ENCODE assay signal across 16 cellular contexts in the genomic region with DNA sequence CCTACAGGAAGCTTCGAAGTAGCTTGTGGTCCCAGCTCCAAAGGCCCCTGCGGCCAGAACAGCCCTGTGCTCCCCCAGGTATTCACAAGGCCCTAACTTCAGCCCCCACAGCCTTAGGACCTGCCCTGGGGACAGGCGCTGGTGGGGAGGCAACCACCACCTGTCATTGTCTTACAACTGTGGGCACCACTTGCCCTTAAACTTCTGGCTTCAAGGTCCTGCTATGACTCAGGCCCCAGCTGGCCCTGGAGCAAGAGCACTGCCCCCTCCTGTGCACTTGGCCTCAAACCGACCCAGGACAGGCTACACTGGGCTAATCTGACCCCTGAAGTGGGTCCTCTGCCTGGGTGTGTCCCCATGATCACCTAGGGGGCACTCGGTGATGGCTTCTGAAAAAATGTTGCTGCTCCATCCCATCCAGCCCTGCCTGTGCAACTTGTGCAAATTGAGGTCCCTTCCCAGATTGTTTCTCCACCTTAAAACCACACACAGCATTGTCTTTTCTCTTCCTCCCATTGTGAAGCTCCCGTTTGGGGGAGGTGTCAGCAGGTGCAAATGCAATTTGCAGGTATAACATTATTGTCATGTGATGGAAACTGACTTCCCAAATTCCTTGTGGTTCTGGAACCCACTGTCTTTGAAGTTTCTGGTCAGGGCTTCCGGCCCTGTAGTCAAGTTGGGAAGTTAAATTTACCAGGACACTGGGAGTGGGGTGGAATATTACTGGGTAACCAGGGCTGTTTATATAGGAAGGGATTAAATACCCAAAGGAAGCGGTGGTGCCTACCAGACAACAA. TPM values are rescaled to one million over a fixed set of nuclear protein-coding genes. Genes with fewer than 3 reads are reported as not detected.
DNase-seq lines count a peak whose midpoint lies in the region; ATAC-seq and TF ChIP-seq lines count a peak whose summit lies in the region.
"Had no signal": no experiment of that assay in that cellular context is flagged by ENCODE, and none has a peak within 500 bp of the region (broad histone marks: within the 10 kb centered on the region; RNA-seq: fewer than 3 reads in every experiment).

No MANE protein-coding gene starts in this region.

- peak overlapping the region; percentile 72 for H3K4me3 Mint-ChIP-seq in activated CD4-positive, alpha-beta T cell treated with anti-CD3 and anti-CD28 coated beads, Interleukin-2, amount 10 ng/mL, durations not matched to agents 24 days and 14 days
- no peak overlapping the region for H3K4me3 Mint-ChIP-seq in activated CD4-positive, alpha-beta T cell treated with anti-CD3 and anti-CD28 coated beads, Interleukin-2, amount 10 ng/mL, durations not matched to agents 7 days and 5 days
- H3K4me3 Mint-ChIP-seq in IgD-negative memory B cell (peak overlapping the region; percentile 54 to 89 (median 70)), chondrocyte (ENCODE audit: unreplicated experiment) (no peak overlapping the region)

- CTCF ChIA-PET in activated CD4-positive, alpha-beta T cell treated with anti-CD3 and anti-CD28 coated beads, Interleukin-2, amount 10 ng/mL, durations not matched to agents 7 days and 5 days (lab: Charles Lee) = interaction anchor here (0.5 to 1.7 kb wide), 7 partner anchors 8 to 983 kb away, joined by 3 to 4 read pairs (median 3); partner anchors contain the start of gene SPATA24

- no peaks in the 10 kb centered on the region for H3K9me3 ChIP-seq in psoas muscle
- H3K9me3 ChIP-seq: ascending aorta, ovary had no signal

- H3K36me3 Mint-ChIP-seq in activated CD4-positive, alpha-beta T cell treated with anti-CD3 and anti-CD28 coated beads, Interleukin-2, amount 10 ng/mL, durations not matched to agents 24 days and 14 days (ENCODE audit: low read depth) = peaks cover 26% of the 10 kb centered on the region
- peaks cover 15% of the 10 kb centered on the region for H3K36me3 Mint-ChIP-seq in activated CD4-positive, alpha-beta T cell treated with anti-CD3 and anti-CD28 coated beads, Interleukin-2, amount 10 ng/mL, durations not matched to agents 7 days and 5 days (ENCODE audit: low read depth)
- H3K36me3 Mint-ChIP-seq in IgD-negative memory B cell = peaks cover 2% of the 10 kb centered on the region
- H3K36me3 Mint-ChIP-seq in chondrocyte (ENCODE audit: low read depth) = peaks cover 1% of the 10 kb centered on the region

- H3K4me1 ChIP-seq in psoas muscle = peaks cover 33% of the 10 kb centered on the region

- ATAC-seq in psoas muscle (peak; percentile 70 to 76 (median 74)), HG03159 (IDR thresholded peaks at IDR 0.05; ENCODE audit: unreplicated experiment) (no peak)
- ATAC-seq: esophagus mucosa had no signal

- no peaks in the 10 kb centered on the region for H3K27me3 Mint-ChIP-seq in activated CD4-positive, alpha-beta T cell treated with anti-CD3 and anti-CD28 coated beads, Interleukin-2, amount 10 ng/mL, durations not matched to agents 24 days and 14 days
- H3K27me3 Mint-ChIP-seq in activated CD4-positive, alpha-beta T cell treated with anti-CD3 and anti-CD28 coated beads, Interleukin-2, amount 10 ng/mL, durations not matched to agents 7 days and 5 days = no peaks in the 10 kb centered on the region
- H3K27me3 Mint-ChIP-seq in IgD-negative memory B cell (no peaks in the 10 kb centered on the region), chondrocyte (ENCODE audit: low read depth) (no peaks in the 10 kb centered on the region)

- H3K9me3 Mint-ChIP-seq in activated CD4-positive, alpha-beta T cell treated with anti-CD3 and anti-CD28 coated beads, Interleukin-2, amount 10 ng/mL, durations not matched to agents 24 days and 14 days = no peaks in the 10 kb centered on the region
- H3K9me3 Mint-ChIP-seq in activated CD4-positive, alpha-beta T cell treated with anti-CD3 and anti-CD28 coated beads, Interleukin-2, amount 10 ng/mL, durations not matched to agents 7 days and 5 days = no peaks in the 10 kb centered on the region
- H3K9me3 Mint-ChIP-seq in IgD-negative memory B cell (no peaks in the 10 kb centered on the region), chondrocyte (ENCODE audit: low read depth) (no peaks in the 10 kb centered on the region)

- H3K27me3 ChIP-seq in psoas muscle (ENCODE audit: insufficient read depth in 3 of 3, low read length in 2 of 3) = no peaks in the 10 kb centered on the region
- H3K27me3 ChIP-seq: ascending aorta had no signal

- TF ChIP-seq CTCF in chondrocyte (IDR thresholded peaks at IDR 0.05) (no peak), psoas muscle (IDR thresholded peaks at IDR 0.05) (no peak)

- peaks cover 34% of the 10 kb centered on the region for H3K4me1 Mint-ChIP-seq in activated CD4-positive, alpha-beta T cell treated with anti-CD3 and anti-CD28 coated beads, Interleukin-2, amount 10 ng/mL, durations not matched to agents 24 days and 14 days
- peaks cover 37% of the 10 kb centered on the region for H3K4me1 Mint-ChIP-seq in activated CD4-positive, alpha-beta T cell treated with anti-CD3 and anti-CD28 coated beads, Interleukin-2, amount 10 ng/mL, durations not matched to agents 7 days and 5 days
- H3K4me1 Mint-ChIP-seq in IgD-negative memory B cell = peaks cover 12 to 24% (median 14%) of the 10 kb centered on the region in 3 donors
- H3K4me1 Mint-ChIP-seq in chondrocyte (ENCODE audit: low read depth) = peaks cover 13% of the 10 kb centered on the region

- intact Hi-C loops in activated CD4-positive, alpha-beta T cell treated with anti-CD3 and anti-CD28 coated beads, Interleukin-2, amount 10 ng/mL, durations not matched to agents 24 days and 14 days (cut with micrococcal nuclease) = no loop called here
- intact Hi-C loops in psoas muscle (cut with DNase I) = no loop called here

- no peak for DNase-seq in activated CD4-positive, alpha-beta T cell treated with anti-CD3 and anti-CD28 coated beads, Interleukin-2, amount 10 ng/mL, durations not matched to agents 24 days and 14 days
- no peak for DNase-seq in activated CD4-positive, alpha-beta T cell treated with anti-CD3 and anti-CD28 coated beads, Interleukin-2, amount 10 ng/mL, durations not matched to agents 7 days and 5 days
- DNase-seq in chondrocyte (ENCODE audit: low spot score) = peak; percentile 58
- DNase-seq in psoas muscle = peak; percentile 79 to 89
- DNase-seq in NCI-H1092 (lab: John Stamatoyannopoulos, UW) = no peak
- DNase-seq in Ammon's horn (ENCODE audit: low spot score) = no peak
- DNase-seq: activated CD4-positive, alpha-beta T cell treated with anti-CD3 and anti-CD28 coated beads, Interleukin-2, amount 50 U/mL, for 1 hour; kidney glomerular epithelial cell; NCI-H2081; stimulated activated CD4-positive, alpha-beta T cell treated with anti-CD3 and anti-CD28 coated beads, Interleukin-4, amount 100 ng/mL, for 4 hours had no signal

- H3K27ac ChIP-seq in psoas muscle = peak overlapping the region; percentile 100
- H3K27ac ChIP-seq: ascending aorta, ovary had no signal

- H3K36me3 ChIP-seq in psoas muscle (ENCODE audit: insufficient read depth in 1 of 2, low read depth in 1 of 2) = peaks cover 0 to 18% of the 10 kb centered on the region in 2 donors
- H3K36me3 ChIP-seq: ascending aorta, ovary had no signal

- H3K4me3 ChIP-seq in psoas muscle = peak overlapping the region; percentile 93

- WGBS in psoas muscle, 3 donors = 30 to 39% (median 36%) methylated on average over 8 of the region's 8 CpGs

- POLR2A ChIA-PET in activated CD4-positive, alpha-beta T cell treated with anti-CD3 and anti-CD28 coated beads, Interleukin-2, amount 10 ng/mL, durations not matched to agents 7 days and 5 days (lab: Charles Lee) = no interaction called here

- H3K27ac Mint-ChIP-seq in activated CD4-positive, alpha-beta T cell treated with anti-CD3 and anti-CD28 coated beads, Interleukin-2, amount 10 ng/mL, durations not matched to agents 24 days and 14 days = no peak overlapping the region
- no peak overlapping the region for H3K27ac Mint-ChIP-seq in activated CD4-positive, alpha-beta T cell treated with anti-CD3 and anti-CD28 coated beads, Interleukin-2, amount 10 ng/mL, durations not matched to agents 7 days and 5 days
- H3K27ac Mint-ChIP-seq in IgD-negative memory B cell (peak overlapping the region in 2 of 3 donors; percentile 73 to 82), chondrocyte (ENCODE audit: unreplicated experiment) (no peak overlapping the region)

RNA-seq across cellular contexts. Expression of gene PROB1, which starts 1.1 kb away (rescaled TPM):
- total RNA-seq in activated CD4-positive, alpha-beta T cell treated with anti-CD3 and anti-CD28 coated beads, Interleukin-2, amount 10 ng/mL, durations not matched to agents 24 days and 14 days = 8.4 and 9.2 TPM in 2 replicates
- total RNA-seq in activated CD4-positive, alpha-beta T cell treated with anti-CD3 and anti-CD28 coated beads, Interleukin-2, amount 10 ng/mL, durations not matched to agents 7 days and 5 days = 1 to 10 TPM; 3.3 to 3.4 TPM
- polyA plus RNA-seq in IgD-negative memory B cell (1.5 TPM), psoas muscle (10 to 100 TPM; 15.2 to 31.3 (median 30.1) TPM)
- total RNA-seq in chondrocyte (0.97 to 2.4 TPM (median 2.3 TPM) in 3 replicates), psoas muscle (10 to 100 TPM; 42.3 to 86.7 (median 67.9) TPM)

RNA-seq across cellular contexts. Expression of gene MZB1, which starts 6.3 kb away (rescaled TPM):
- total RNA-seq in activated CD4-positive, alpha-beta T cell treated with anti-CD3 and anti-CD28 coated beads, Interleukin-2, amount 10 ng/mL, durations not matched to agents 24 days and 14 days = 28.3 and 29.1 TPM in 2 replicates
- 10 to 100 TPM; 12.7 to 13.4 TPM for total RNA-seq in activated CD4-positive, alpha-beta T cell treated with anti-CD3 and anti-CD28 coated beads, Interleukin-2, amount 10 ng/mL, durations not matched to agents 7 days and 5 days
- polyA plus RNA-seq in IgD-negative memory B cell (193 TPM), psoas muscle (under 1 TPM; 0.03 to 0.25 (median 0.25) TPM)
- total RNA-seq in chondrocyte (not detected in 3 replicates), psoas muscle (1 to 10 TPM in 2 of 4 donors, under 1 TPM in 2; 0.57 to 1.2 (median 0.84) TPM)
- total RNA-seq: RPMI7951 had no signal

RNA-seq across cellular contexts. Expression of gene SPATA24, which starts 7.8 kb away (rescaled TPM):
- total RNA-seq in activated CD4-positive, alpha-beta T cell treated with anti-CD3 and anti-CD28 coated beads, Interleukin-2, amount 10 ng/mL, durations not matched to agents 24 days and 14 days = 4.2 TPM in 2 replicates
- total RNA-seq in activated CD4-positive, alpha-beta T cell treated with anti-CD3 and anti-CD28 coated beads, Interleukin-2, amount 10 ng/mL, durations not matched to agents 7 days and 5 days = 1 to 10 TPM; 5.5 to 7.2 TPM
- 4.7 TPM for polyA plus RNA-seq in IgD-negative memory B cell
- 2.7 to 3.7 TPM (median 3.7 TPM) in 3 replicates for total RNA-seq in chondrocyte
- total RNA-seq in psoas muscle = 10 to 100 TPM in 2 of 4 donors, 1 to 10 TPM in 2; 6.7 to 14.6 (median 10.6) TPM
- 10 to 100 TPM; 11.2 to 18.8 (median 18.3) TPM for polyA plus RNA-seq in psoas muscle
- total RNA-seq: ascending aorta had no signal

RNA-seq across cellular contexts. Expression of gene SLC23A1, which starts 12.9 kb away (rescaled TPM):
- total RNA-seq in activated CD4-positive, alpha-beta T cell treated with anti-CD3 and anti-CD28 coated beads, Interleukin-2, amount 10 ng/mL, durations not matched to agents 24 days and 14 days = 1.8 and 2.1 TPM in 2 replicates
- under 1 TPM; 0.75 to 0.77 TPM for total RNA-seq in activated CD4-positive, alpha-beta T cell treated with anti-CD3 and anti-CD28 coated beads, Interleukin-2, amount 10 ng/mL, durations not matched to agents 7 days and 5 days
- polyA plus RNA-seq in IgD-negative memory B cell = not detected
- not detected in 3 replicates for total RNA-seq in chondrocyte
- not detected for total RNA-seq in psoas muscle
- under 1 TPM in 1 of 3 donors, not detected in 2; 0.03 TPM for polyA plus RNA-seq in psoas muscle
- total RNA-seq: ascending aorta, RPMI7951 had no signal

RNA-seq across cellular contexts. Expression of gene DNAJC18, which starts 43.3 kb away (rescaled TPM):
- total RNA-seq in activated CD4-positive, alpha-beta T cell treated with anti-CD3 and anti-CD28 coated beads, Interleukin-2, amount 10 ng/mL, durations not matched to agents 24 days and 14 days = 34.2 and 38.6 TPM in 2 replicates
- 1 to 10 TPM; 4.5 to 6.8 TPM for total RNA-seq in activated CD4-positive, alpha-beta T cell treated with anti-CD3 and anti-CD28 coated beads, Interleukin-2, amount 10 ng/mL, durations not matched to agents 7 days and 5 days
- 5.1 TPM for polyA plus RNA-seq in IgD-negative memory B cell
- total RNA-seq in chondrocyte = 17.4 to 27.0 TPM (median 25.6 TPM) in 3 replicates
- total RNA-seq in psoas muscle = 10 to 100 TPM in 2 of 4 donors, 1 to 10 TPM in 2; 9.0 to 10.7 (median 10.2) TPM
- 10 to 100 TPM in 2 of 3 donors, 1 to 10 TPM in 1; 2.6 to 14.5 (median 13.7) TPM for polyA plus RNA-seq in psoas muscle

Comparison
In these comparisons a context has a peak if more than half of its experiments do, and no peak if none do; other contexts are left out.
1. H3K4me3 Mint-ChIP-seq: peak in activated CD4-positive, alpha-beta T cell treated with anti-CD3 and anti-CD28 coated beads, Interleukin-2, amount 10 ng/mL, durations not matched to agents 24 days and 14 days (single experiment) and IgD-negative memory B cell (4 of 4); none in activated CD4-positive, alpha-beta T cell treated with anti-CD3 and anti-CD28 coated beads, Interleukin-2, amount 10 ng/mL, durations not matched to agents 7 days and 5 days (single experiment) and chondrocyte (single experiment).
2. DNase-seq: peak in chondrocyte (single experiment) and psoas muscle (2 of 2); none in activated CD4-positive, alpha-beta T cell treated with anti-CD3 and anti-CD28 coated beads, Interleukin-2, amount 10 ng/mL, durations not matched to agents 24 days and 14 days (single experiment), activated CD4-positive, alpha-beta T cell treated with anti-CD3 and anti-CD28 coated beads, Interleukin-2, amount 10 ng/mL, durations not matched to agents 7 days and 5 days (single experiment), NCI-H1092 (single experiment) and Ammon's horn (single experiment).
3. H3K27ac Mint-ChIP-seq: peak in IgD-negative memory B cell (2 of 3); none in activated CD4-positive, alpha-beta T cell treated with anti-CD3 and anti-CD28 coated beads, Interleukin-2, amount 10 ng/mL, durations not matched to agents 24 days and 14 days (single experiment), activated CD4-positive, alpha-beta T cell treated with anti-CD3 and anti-CD28 coated beads, Interleukin-2, amount 10 ng/mL, durations not matched to agents 7 days and 5 days (single experiment) and chondrocyte (single experiment).
4. RNA of gene MZB1, which starts 6.3 kb away (total RNA-seq): 28.3 to 29.1 TPM in activated CD4-positive, alpha-beta T cell treated with anti-CD3 and anti-CD28 coated beads, Interleukin-2, amount 10 ng/mL, durations not matched to agents 24 days and 14 days and 12.7 to 13.4 TPM in activated CD4-positive, alpha-beta T cell treated with anti-CD3 and anti-CD28 coated beads, Interleukin-2, amount 10 ng/mL, durations not matched to agents 7 days and 5 days; 0.57 to 1.2 TPM in psoas muscle and not detected in chondrocyte; every median in the first group is over 4 times any median in the second.